In the genomic region with DNA sequence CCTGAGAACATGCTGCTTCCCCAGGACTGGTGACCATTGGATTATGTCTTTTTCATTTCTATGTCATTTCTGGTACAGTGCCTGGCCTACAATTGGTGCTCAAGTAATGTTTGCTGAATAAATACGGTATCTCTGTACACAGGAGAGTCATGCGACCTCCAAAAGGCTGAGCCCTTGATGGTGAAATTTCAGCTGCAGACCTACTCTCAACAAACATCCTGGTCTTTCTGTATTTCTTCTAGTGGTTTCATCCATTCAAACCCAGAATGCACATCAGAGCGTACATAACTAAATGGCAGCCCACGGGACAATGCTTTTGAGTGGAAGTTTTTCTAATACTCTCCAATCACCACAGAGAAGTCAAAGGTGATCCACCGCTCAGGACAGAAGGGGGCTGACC, we compare ENCODE assay signal across 16 cellular contexts.
DNase-seq lines count a peak whose midpoint lies in the region; ATAC-seq and TF ChIP-seq lines count a peak whose summit lies in the region.
"Had no signal": no experiment of that assay in that cellular context is flagged by ENCODE, and none has a peak within 500 bp of the region (broad histone marks: within the 10 kb centered on the region; RNA-seq: fewer than 3 reads in every experiment).

No MANE protein-coding gene starts in this region.

- no peak overlapping the region for H3K4me2 ChIP-seq in GM23248 (ENCODE audit: unreplicated experiment)
- H3K4me2 ChIP-seq: BLaER1 had no signal

- H3K4me1 ChIP-seq in GM23248 (ENCODE audit: insufficient read depth) = peaks cover 18% of the 10 kb centered on the region
- H3K4me1 ChIP-seq: BLaER1 had no signal

- TF ChIP-seq CTCF in nephron (IDR thresholded peaks at IDR 0.05; ENCODE audit: unreplicated experiment in 3 of 3) = no peak

- H3K9me3 ChIP-seq in GM23248 (ENCODE audit: low read depth) = no peaks in the 10 kb centered on the region
- H3K9me3 ChIP-seq: BLaER1 had no signal

- H3K4me3 Mint-ChIP-seq in activated T-helper 1 cell treated with anti-CD3 and anti-CD28 coated beads, Interleukin-12 subunit alpha, Interleukin-12 subunit beta, Interleukin-2, Interleukin-4 antibody, amounts not matched to agents 30 ng/mL and 10 ng/mL and 1 ng/mL, durations not matched to agents 14 hours and 24 hours and 36 hours = peak overlapping the region; percentile 49
- H3K4me3 Mint-ChIP-seq in nephron = no peak overlapping the region
- no peak overlapping the region for H3K4me3 Mint-ChIP-seq in activated CD4-positive, alpha-beta memory T cell treated with anti-CD3 and anti-CD28 coated beads, Interleukin-2, amount 10 ng/mL, durations not matched to agents 7 days and 5 days
- H3K4me3 Mint-ChIP-seq: CD4-positive, CD25-positive, alpha-beta regulatory T cell; IgD-negative memory B cell had no signal

- peaks cover 9% of the 10 kb centered on the region for H3K36me3 Mint-ChIP-seq in activated T-helper 1 cell treated with anti-CD3 and anti-CD28 coated beads, Interleukin-12 subunit alpha, Interleukin-12 subunit beta, Interleukin-2, Interleukin-4 antibody, amounts not matched to agents 30 ng/mL and 10 ng/mL and 1 ng/mL, durations not matched to agents 14 hours and 24 hours and 36 hours (ENCODE audit: low read depth)
- no peaks in the 10 kb centered on the region for H3K36me3 Mint-ChIP-seq in nephron (ENCODE audit: low read depth)
- H3K36me3 Mint-ChIP-seq in activated CD4-positive, alpha-beta memory T cell treated with anti-CD3 and anti-CD28 coated beads, Interleukin-2, amount 10 ng/mL, durations not matched to agents 7 days and 5 days (ENCODE audit: low read depth) = no peaks in the 10 kb centered on the region
- H3K36me3 Mint-ChIP-seq: CD4-positive, CD25-positive, alpha-beta regulatory T cell; IgD-negative memory B cell had no signal

- H4K20me1 ChIP-seq in GM23248 (ENCODE audit: insufficient read depth) = no peaks in the 10 kb centered on the region
- H4K20me1 ChIP-seq: BLaER1 had no signal

- H3K4me1 Mint-ChIP-seq in activated T-helper 1 cell treated with anti-CD3 and anti-CD28 coated beads, Interleukin-12 subunit alpha, Interleukin-12 subunit beta, Interleukin-2, Interleukin-4 antibody, amounts not matched to agents 30 ng/mL and 10 ng/mL and 1 ng/mL, durations not matched to agents 14 hours and 24 hours and 36 hours (ENCODE audit: low read depth) = peaks cover 22% of the 10 kb centered on the region
- H3K4me1 Mint-ChIP-seq in nephron = peaks cover 46% of the 10 kb centered on the region
- peaks cover 5% of the 10 kb centered on the region for H3K4me1 Mint-ChIP-seq in activated CD4-positive, alpha-beta memory T cell treated with anti-CD3 and anti-CD28 coated beads, Interleukin-2, amount 10 ng/mL, durations not matched to agents 7 days and 5 days
- H3K4me1 Mint-ChIP-seq: IgD-negative memory B cell had no signal

- H2AFZ ChIP-seq in GM23248 = 0 out of 2 replicates have a peak overlapping the region, but pooled peaks have one; percentile 45

- no peaks in the 10 kb centered on the region for H3K36me3 ChIP-seq in GM23248 (ENCODE audit: low read depth)
- H3K36me3 ChIP-seq: BLaER1 had no signal

- no peaks in the 10 kb centered on the region for H3K27me3 ChIP-seq in GM23248 (replicated peaks; ENCODE audit: insufficient read depth)
- H3K27me3 ChIP-seq: BLaER1 had no signal

- no peaks in the 10 kb centered on the region for H3K9me2 ChIP-seq in GM23248 (ENCODE audit: insufficient read depth)

- DNase-seq in NCI-H2029 (lab: John Stamatoyannopoulos, UW) = peak; percentile 17
- DNase-seq in NCI-H2029 treated with DMSO at 0.1 percent for 48 hours (lab: John Stamatoyannopoulos, UW) = no peak
- DNase-seq in GM23248 = no peak
- no peak for DNase-seq in activated T-helper 1 cell treated with anti-CD3 and anti-CD28 coated beads, Interleukin-12 subunit alpha, Interleukin-12 subunit beta, Interleukin-2, Interleukin-4 antibody, amounts not matched to agents 30 ng/mL and 10 ng/mL and 1 ng/mL, durations not matched to agents 14 hours and 24 hours and 36 hours (ENCODE audit: low spot score)
- DNase-seq in activated CD4-positive, alpha-beta memory T cell treated with anti-CD3 and anti-CD28 coated beads, Interleukin-2, amount 10 ng/mL, durations not matched to agents 7 days and 5 days = no peak
- no peak for DNase-seq in SK-N-DZ (ENCODE audit: low spot score)
- DNase-seq: 8988T; AML-193; CD4-positive, CD25-positive, alpha-beta regulatory T cell; DMS79; GDM1 had no signal

- 97 to 99% methylated on average over 5 of the region's 5 CpGs for WGBS in GM23248 (ENCODE audit: low coverage in 1 of 2, low lambda C conversion rate in 2 of 2, missing lambda C conversion rate in 2 of 2), 2 experiments

- intact Hi-C loops in activated T-helper 1 cell treated with anti-CD3 and anti-CD28 coated beads, Interleukin-12 subunit alpha, Interleukin-12 subunit beta, Interleukin-2, Interleukin-4 antibody, amounts not matched to agents 30 ng/mL and 10 ng/mL and 1 ng/mL, durations not matched to agents 14 hours and 24 hours and 36 hours (cut with micrococcal nuclease) = no loop called here

- no peak overlapping the region for H3K27ac ChIP-seq in GM23248
- H3K27ac ChIP-seq: BLaER1 had no signal

- no peaks in the 10 kb centered on the region for H3K27me3 Mint-ChIP-seq in activated T-helper 1 cell treated with anti-CD3 and anti-CD28 coated beads, Interleukin-12 subunit alpha, Interleukin-12 subunit beta, Interleukin-2, Interleukin-4 antibody, amounts not matched to agents 30 ng/mL and 10 ng/mL and 1 ng/mL, durations not matched to agents 14 hours and 24 hours and 36 hours (ENCODE audit: insufficient read depth)
- peaks cover 3% of the 10 kb centered on the region for H3K27me3 Mint-ChIP-seq in nephron (ENCODE audit: low read depth)
- H3K27me3 Mint-ChIP-seq in activated CD4-positive, alpha-beta memory T cell treated with anti-CD3 and anti-CD28 coated beads, Interleukin-2, amount 10 ng/mL, durations not matched to agents 7 days and 5 days = peaks cover 4% of the 10 kb centered on the region
- H3K27me3 Mint-ChIP-seq: IgD-negative memory B cell had no signal

- H3K27ac Mint-ChIP-seq in activated T-helper 1 cell treated with anti-CD3 and anti-CD28 coated beads, Interleukin-12 subunit alpha, Interleukin-12 subunit beta, Interleukin-2, Interleukin-4 antibody, amounts not matched to agents 30 ng/mL and 10 ng/mL and 1 ng/mL, durations not matched to agents 14 hours and 24 hours and 36 hours = peak overlapping the region; percentile 61
- peak overlapping the region in 2 of 3 experiments; percentile 34 to 74 for H3K27ac Mint-ChIP-seq in nephron
- no peak overlapping the region for H3K27ac Mint-ChIP-seq in activated CD4-positive, alpha-beta memory T cell treated with anti-CD3 and anti-CD28 coated beads, Interleukin-2, amount 10 ng/mL, durations not matched to agents 7 days and 5 days
- H3K27ac Mint-ChIP-seq: CD4-positive, CD25-positive, alpha-beta regulatory T cell; IgD-negative memory B cell had no signal

- CTCF ChIA-PET in activated CD4-positive, alpha-beta memory T cell treated with anti-CD3 and anti-CD28 coated beads, Interleukin-2, amount 10 ng/mL, durations not matched to agents 7 days and 5 days (lab: Charles Lee) = no interaction called here

- H3K9me3 Mint-ChIP-seq in activated T-helper 1 cell treated with anti-CD3 and anti-CD28 coated beads, Interleukin-12 subunit alpha, Interleukin-12 subunit beta, Interleukin-2, Interleukin-4 antibody, amounts not matched to agents 30 ng/mL and 10 ng/mL and 1 ng/mL, durations not matched to agents 14 hours and 24 hours and 36 hours = peaks cover 3% of the 10 kb centered on the region
- H3K9me3 Mint-ChIP-seq in nephron = no peaks in the 10 kb centered on the region
- H3K9me3 Mint-ChIP-seq in activated CD4-positive, alpha-beta memory T cell treated with anti-CD3 and anti-CD28 coated beads, Interleukin-2, amount 10 ng/mL, durations not matched to agents 7 days and 5 days = no peaks in the 10 kb centered on the region
- H3K9me3 Mint-ChIP-seq: CD4-positive, CD25-positive, alpha-beta regulatory T cell; IgD-negative memory B cell had no signal

- no peaks in the 10 kb centered on the region for H3K79me2 ChIP-seq in GM23248 (ENCODE audit: insufficient read depth)

- POLR2A ChIA-PET in activated CD4-positive, alpha-beta memory T cell treated with anti-CD3 and anti-CD28 coated beads, Interleukin-2, amount 10 ng/mL, durations not matched to agents 7 days and 5 days (lab: Charles Lee) = no interaction called here

- no peak for ATAC-seq in GM21786 (IDR thresholded peaks at IDR 0.05; ENCODE audit: unreplicated experiment)
- ATAC-seq: HCT116 had no signal

- in situ Hi-C loops in GM23248 (cut with MboI) = loop anchor here (25.0 kb wide), 1 partner anchor 722 kb away; no protein-coding TSS in a partner anchor

- peaks cover 17% of the 10 kb centered on the region for H3F3A ChIP-seq in GM23248 (ENCODE audit: insufficient read depth)

- no peak overlapping the region for H3K4me3 ChIP-seq in GM23248
- H3K4me3 ChIP-seq: BLaER1 had no signal

- no peak overlapping the region for H3K9ac ChIP-seq in GM23248
- H3K9ac ChIP-seq: BLaER1 had no signal
